In genomic region chr1:206357962-206358361, GRCh38 we compare ENCODE assay signal across 8 cellular contexts.
DNase-seq lines count a peak whose midpoint lies in the region; ATAC-seq and TF ChIP-seq lines count a peak whose summit lies in the region.
"Not testable (repeated sequence)": the region's sequence is repeated elsewhere in the genome, so short reads cannot be mapped to it uniquely, and the experiment has no call there.

No MANE protein-coding gene starts in this region.

- dilution Hi-C loops in mammary epithelial cell (cut with HindIII; ENCODE audit: low sequenced_read_pairs): not testable (repeated sequence)

- H3K27me3 Mint-ChIP-seq in activated T-cell treated with anti-CD3 and anti-CD28 coated beads, Interleukin-2, amount 50 U/mL, for 72 hours (ENCODE audit: low read depth): not testable (repeated sequence)

- no CpG with 5 or more reads among the region's 3 CpGs for WGBS in mammary epithelial cell (ENCODE audit: low coverage, missing lambda C conversion rate)

- TF ChIP-seq CTCF in mammary epithelial cell (conservative IDR thresholded peaks at IDR 0.05 in 1 of 2, IDR thresholded peaks at IDR 0.05 in 1 of 2; ENCODE audit: extremely low read depth in 1 of 2, insufficient read depth in 1 of 2, low read depth in 1 of 2, low read length in 2 of 2): not testable (repeated sequence)

- H3K27ac Mint-ChIP-seq in activated T-cell treated with anti-CD3 and anti-CD28 coated beads, Interleukin-2, amount 50 U/mL, for 72 hours: not testable (repeated sequence)

- not testable (repeated sequence) for H3K36me3 ChIP-seq in mammary epithelial cell (ENCODE audit: insufficient read depth, low read length)

- DNase-seq in activated CD4-positive, CD25-positive, alpha-beta regulatory T cell treated with anti-CD3 and anti-CD28 coated beads, Interleukin-2, amount 50 U/mL, for 72 hours: peak; percentile 31
- peak; percentile 36 to 65 for DNase-seq in activated T-cell treated with anti-CD3 and anti-CD28 coated beads, Interleukin-2, amount 50 U/mL, for 72 hours
- DNase-seq in mammary epithelial cell: not testable (repeated sequence)
- DNase-seq in stimulated activated CD4-positive, alpha-beta T cell treated with anti-CD3 and anti-CD28 coated beads, Interleukin-1b, Interleukin-23, amount 100 ng/mL, for 48 hours: peak; percentile 65
- peak; percentile 51 for DNase-seq in stimulated activated naive CD8-positive, alpha-beta T cell treated with anti-CD3 and anti-CD28 coated beads, Interleukin-15, Interleukin-2, amounts not matched to agents 100 U/mL and 50 U/mL, for 24 hours

- intact Hi-C loops in mammary epithelial cell (cut with micrococcal nuclease): not testable (repeated sequence)

- not testable (repeated sequence) for H3K27me3 ChIP-seq in mammary epithelial cell (ENCODE audit: insufficient read depth, low read length)

- not testable (repeated sequence) for H3K9me3 ChIP-seq in mammary epithelial cell (replicated peaks; ENCODE audit: insufficient read depth, low read length)

- not testable (repeated sequence) for H3K4me1 ChIP-seq in mammary epithelial cell (ENCODE audit: insufficient read depth, low read length)

- not testable (repeated sequence) for H3K9me3 Mint-ChIP-seq in activated T-cell treated with anti-CD3 and anti-CD28 coated beads, Interleukin-2, amount 50 U/mL, for 72 hours

- not testable (repeated sequence) for BruUV-seq in mammary epithelial cell (replicated peaks; lab: Mats Ljungman, UMichigan)

- H3K4me1 Mint-ChIP-seq in activated T-cell treated with anti-CD3 and anti-CD28 coated beads, Interleukin-2, amount 50 U/mL, for 72 hours (ENCODE audit: low read depth): peaks cover 20% of the 10 kb centered on the region

- ATAC-seq in GM18870 (IDR thresholded peaks at IDR 0.05; ENCODE audit: unreplicated experiment) (peak; percentile 78), HG02571 (IDR thresholded peaks at IDR 0.05; ENCODE audit: unreplicated experiment) (peak; percentile 58), HG03442 (IDR thresholded peaks at IDR 0.05; ENCODE audit: unreplicated experiment) (peak; percentile 54)
- peak; percentile 78 to 81 for ATAC-seq in activated T-cell treated with anti-CD3 and anti-CD28 coated beads, Interleukin-2, amount 50 U/mL, for 72 hours (replicated peaks in 1 of 2)
- ATAC-seq in stimulated activated naive CD8-positive, alpha-beta T cell treated with anti-CD3 and anti-CD28 coated beads, Interleukin-15, Interleukin-2, amounts not matched to agents 100 U/mL and 50 U/mL, for 24 hours: peak; percentile 89

- not testable (repeated sequence) for H3K79me2 ChIP-seq in mammary epithelial cell (ENCODE audit: insufficient read depth, low read length)

- H3K27ac ChIP-seq in mammary epithelial cell (ENCODE audit: insufficient read depth, low read depth, low read length): peak overlapping the region; percentile 66

- H3K4me3 Mint-ChIP-seq in activated T-cell treated with anti-CD3 and anti-CD28 coated beads, Interleukin-2, amount 50 U/mL, for 72 hours: peak overlapping the region; percentile 71 to 79

- H2AFZ ChIP-seq in mammary epithelial cell (ENCODE audit: low read depth, low read length): not testable (repeated sequence)

- in situ Hi-C loops in mammary epithelial cell (cut with MboI; ENCODE audit: low sequenced_read_pairs in 2 of 2): not testable (repeated sequence)

- not testable (repeated sequence) for H3K9ac ChIP-seq in mammary epithelial cell (ENCODE audit: insufficient read depth, low read length)

- not testable (repeated sequence) for H3K4me3 ChIP-seq in mammary epithelial cell (replicated peaks in 1 of 3; ENCODE audit: insufficient read depth in 1 of 3, low read depth in 2 of 3, low read length in 3 of 3)

- H4K20me1 ChIP-seq in mammary epithelial cell (ENCODE audit: insufficient read depth, low read length): not testable (repeated sequence)

- CTCF ChIA-PET in mammary epithelial cell (lab: Charles Lee; ENCODE audit: low non-redundant PET): not testable (repeated sequence)

- H3K36me3 Mint-ChIP-seq in activated T-cell treated with anti-CD3 and anti-CD28 coated beads, Interleukin-2, amount 50 U/mL, for 72 hours (ENCODE audit: insufficient read depth in 2 of 2): not testable (repeated sequence)

- H3K4me2 ChIP-seq in mammary epithelial cell (ENCODE audit: insufficient read depth, low read depth, low read length): not testable (repeated sequence)
